Comparison of ENCODE assay signal across 33 cellular contexts in genomic region chr7:45962861-45963260, GRCh38.
"Had no signal": no experiment of that assay in that cellular context is flagged by ENCODE, and none has a peak within 500 bp of the region (broad histone marks: within the 10 kb centered on the region; RNA-seq: fewer than 3 reads in every experiment).

No MANE protein-coding gene starts in this region.

- H3K27me3 ChIP-seq: ascending aorta, cardiac muscle cell, Peyer's patch, SJSA1 had no signal

- H3K4me1 ChIP-seq: ascending aorta, Peyer's patch, SJSA1 had no signal

- H3K36me3 ChIP-seq: ascending aorta, cardiac muscle cell, Peyer's patch, SJSA1 had no signal

- H3K4me3 ChIP-seq: ascending aorta, cardiac muscle cell, Peyer's patch, SJSA1 had no signal

- H3K9ac ChIP-seq: SK-N-SH had no signal

- H3K4me2 ChIP-seq: SK-N-SH had no signal

- H3K27ac ChIP-seq: ascending aorta, cardiac muscle cell, Peyer's patch, SJSA1, VCaP had no signal

- DNase-seq: activated CD4-positive, alpha-beta memory T cell treated with anti-CD3 and anti-CD28 coated beads, Interleukin-2, amount 10 ng/mL, durations not matched to agents 7 days and 5 days; activated CD4-positive, alpha-beta T cell treated with anti-CD3 and anti-CD28 coated beads for 1 hour; activated CD4-positive, alpha-beta T cell treated with anti-CD3 and anti-CD28 coated beads for 48 hours; activated CD4-positive, CD25-positive, alpha-beta regulatory T cell; activated gamma-delta T cell; activated naive CD4-positive, alpha-beta T cell treated with Interleukin-2 at 50 U/mL for 16 hours; activated naive CD8-positive, alpha-beta T cell treated with anti-CD3 and anti-CD28 coated beads, Interleukin-2, amount 10 ng/mL, durations not matched to agents 7 days and 5 days; activated T-cell treated with anti-CD3 and anti-CD28 coated beads, Interleukin-2, amount 50 U/mL, for 24 hours; amygdala; Karpas-422; KBM-7; NCI-H1048; NCI-H1436 treated with DMSO at 0.1 percent for 48 hours; NCI-H1694 treated with DMSO at 0.1 percent for 48 hours; NCI-H2029; NCI-H2107; NCI-H2171; NCI-H510A; NCI-H526; NCI-H748 treated with DMSO at 0.1 percent for 48 hours; NK-92 treated with Interleukin-12 subunit alpha and Interleukin-12 subunit beta, amount 100 ng/mL, for 24 hours; PC-3; Peyer's patch; RPMI8226; SHP77 treated with DMSO at 0.1 percent for 48 hours; SK-N-SH; T-helper 1 cell; T-helper 2 cell; T-helper 9 cell had no signal

- H3K9me3 ChIP-seq: ascending aorta, Peyer's patch, SJSA1, SK-N-SH had no signal
